Comparison of ENCODE assay signal across 6 cellular contexts in genomic region chrX:51682365-51683106, GRCh38. TPM values are rescaled to one million over a fixed set of nuclear protein-coding genes. Genes with fewer than 3 reads are reported as not detected.
"Had no signal": no experiment of that assay in that cellular context is flagged by ENCODE, and none has a peak within 500 bp of the region (broad histone marks: within the 10 kb centered on the region; RNA-seq: fewer than 3 reads in every experiment).

TSS of gene CENPVL2 (minus strand) at chrX:51682831. CDS start at chrX:51682831, 0 bp downstream.

RNA-seq across cellular contexts. Expression of gene CENPVL2, which starts in this region (rescaled TPM):
- total RNA-seq: HepG2, HT-29, HT1080, IMR-90, K562 had no signal
- polyA plus RNA-seq: HepG2, IgD-negative memory B cell, IMR-90, K562 had no signal
